Comparison of ENCODE assay signal across 1 cellular context in genomic region chr9:122131401-122131921, GRCh38.
TF ChIP-seq lines count a peak whose summit lies in the region.

No MANE protein-coding gene starts in this region.

TF ChIP-seq in GM23338, 12 proteins besides CTCF, POLR2A, EP300 and RAD21 (continued from another document):
- TF ChIP-seq, protein P1, sequence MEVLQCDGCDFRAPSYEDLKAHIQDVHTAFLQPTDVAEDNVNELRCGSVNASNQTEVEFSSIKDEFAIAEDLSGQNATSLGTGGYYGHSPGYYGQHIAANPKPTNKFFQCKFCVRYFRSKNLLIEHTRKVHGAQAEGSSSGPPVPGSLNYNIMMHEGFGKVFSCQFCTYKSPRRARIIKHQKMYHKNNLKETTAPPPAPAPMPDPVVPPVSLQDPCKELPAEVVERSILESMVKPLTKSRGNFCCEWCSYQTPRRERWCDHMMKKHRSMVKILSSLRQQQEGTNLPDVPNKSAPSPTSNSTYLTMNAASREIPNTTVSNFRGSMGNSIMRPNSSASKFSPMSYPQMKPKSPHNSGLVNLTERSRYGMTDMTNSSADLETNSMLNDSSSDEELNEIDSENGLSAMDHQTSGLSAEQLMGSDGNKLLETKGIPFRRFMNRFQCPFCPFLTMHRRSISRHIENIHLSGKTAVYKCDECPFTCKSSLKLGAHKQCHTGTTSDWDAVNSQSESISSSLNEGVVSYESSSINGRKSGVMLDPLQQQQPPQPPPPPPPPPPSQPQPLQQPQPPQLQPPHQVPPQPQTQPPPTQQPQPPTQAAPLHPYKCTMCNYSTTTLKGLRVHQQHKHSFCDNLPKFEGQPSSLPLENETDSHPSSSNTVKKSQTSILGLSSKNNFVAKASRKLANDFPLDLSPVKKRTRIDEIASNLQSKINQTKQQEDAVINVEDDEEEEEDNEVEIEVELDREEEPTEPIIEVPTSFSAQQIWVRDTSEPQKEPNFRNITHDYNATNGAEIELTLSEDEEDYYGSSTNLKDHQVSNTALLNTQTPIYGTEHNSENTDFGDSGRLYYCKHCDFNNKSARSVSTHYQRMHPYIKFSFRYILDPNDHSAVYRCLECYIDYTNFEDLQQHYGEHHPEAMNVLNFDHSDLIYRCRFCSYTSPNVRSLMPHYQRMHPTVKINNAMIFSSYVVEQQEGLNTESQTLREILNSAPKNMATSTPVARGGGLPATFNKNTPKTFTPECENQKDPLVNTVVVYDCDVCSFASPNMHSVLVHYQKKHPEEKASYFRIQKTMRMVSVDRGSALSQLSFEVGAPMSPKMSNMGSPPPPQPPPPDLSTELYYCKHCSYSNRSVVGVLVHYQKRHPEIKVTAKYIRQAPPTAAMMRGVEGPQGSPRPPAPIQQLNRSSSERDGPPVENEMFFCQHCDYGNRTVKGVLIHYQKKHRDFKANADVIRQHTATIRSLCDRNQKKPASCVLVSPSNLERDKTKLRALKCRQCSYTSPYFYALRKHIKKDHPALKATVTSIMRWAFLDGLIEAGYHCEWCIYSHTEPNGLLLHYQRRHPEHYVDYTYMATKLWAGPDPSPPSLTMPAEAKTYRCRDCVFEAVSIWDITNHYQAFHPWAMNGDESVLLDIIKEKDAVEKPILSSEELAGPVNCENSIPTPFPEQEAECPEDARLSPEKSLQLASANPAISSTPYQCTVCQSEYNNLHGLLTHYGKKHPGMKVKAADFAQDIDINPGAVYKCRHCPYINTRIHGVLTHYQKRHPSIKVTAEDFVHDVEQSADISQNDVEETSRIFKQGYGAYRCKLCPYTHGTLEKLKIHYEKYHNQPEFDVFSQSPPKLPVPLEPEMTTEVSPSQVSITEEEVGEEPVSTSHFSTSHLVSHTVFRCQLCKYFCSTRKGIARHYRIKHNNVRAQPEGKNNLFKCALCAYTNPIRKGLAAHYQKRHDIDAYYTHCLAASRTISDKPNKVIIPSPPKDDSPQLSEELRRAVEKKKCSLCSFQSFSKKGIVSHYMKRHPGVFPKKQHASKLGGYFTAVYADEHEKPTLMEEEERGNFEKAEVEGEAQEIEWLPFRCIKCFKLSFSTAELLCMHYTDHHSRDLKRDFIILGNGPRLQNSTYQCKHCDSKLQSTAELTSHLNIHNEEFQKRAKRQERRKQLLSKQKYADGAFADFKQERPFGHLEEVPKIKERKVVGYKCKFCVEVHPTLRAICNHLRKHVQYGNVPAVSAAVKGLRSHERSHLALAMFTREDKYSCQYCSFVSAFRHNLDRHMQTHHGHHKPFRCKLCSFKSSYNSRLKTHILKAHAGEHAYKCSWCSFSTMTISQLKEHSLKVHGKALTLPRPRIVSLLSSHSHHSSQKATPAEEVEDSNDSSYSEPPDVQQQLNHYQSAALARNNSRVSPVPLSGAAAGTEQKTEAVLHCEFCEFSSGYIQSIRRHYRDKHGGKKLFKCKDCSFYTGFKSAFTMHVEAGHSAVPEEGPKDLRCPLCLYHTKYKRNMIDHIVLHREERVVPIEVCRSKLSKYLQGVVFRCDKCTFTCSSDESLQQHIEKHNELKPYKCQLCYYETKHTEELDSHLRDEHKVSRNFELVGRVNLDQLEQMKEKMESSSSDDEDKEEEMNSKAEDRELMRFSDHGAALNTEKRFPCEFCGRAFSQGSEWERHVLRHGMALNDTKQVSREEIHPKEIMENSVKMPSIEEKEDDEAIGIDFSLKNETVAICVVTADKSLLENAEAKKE (CRISPR knock-in tag; IDR thresholded peaks at IDR 0.05): no peak
- TF ChIP-seq, protein P2, sequence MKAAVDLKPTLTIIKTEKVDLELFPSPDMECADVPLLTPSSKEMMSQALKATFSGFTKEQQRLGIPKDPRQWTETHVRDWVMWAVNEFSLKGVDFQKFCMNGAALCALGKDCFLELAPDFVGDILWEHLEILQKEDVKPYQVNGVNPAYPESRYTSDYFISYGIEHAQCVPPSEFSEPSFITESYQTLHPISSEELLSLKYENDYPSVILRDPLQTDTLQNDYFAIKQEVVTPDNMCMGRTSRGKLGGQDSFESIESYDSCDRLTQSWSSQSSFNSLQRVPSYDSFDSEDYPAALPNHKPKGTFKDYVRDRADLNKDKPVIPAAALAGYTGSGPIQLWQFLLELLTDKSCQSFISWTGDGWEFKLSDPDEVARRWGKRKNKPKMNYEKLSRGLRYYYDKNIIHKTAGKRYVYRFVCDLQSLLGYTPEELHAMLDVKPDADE (IDR thresholded peaks at IDR 0.05): no peak
- TF ChIP-seq POLR2AphosphoS5 (IDR thresholded peaks at IDR 0.05; ENCODE audit: low read depth) (no peak), JUNB (IDR thresholded peaks at IDR 0.05; ENCODE audit: unreplicated experiment) (no peak), ZNF114 (CRISPR knock-in tag; IDR thresholded peaks at IDR 0.05) (no peak), REST (IDR thresholded peaks at IDR 0.05; ENCODE audit: unreplicated experiment) (no peak), ZNF331 (CRISPR knock-in tag; IDR thresholded peaks at IDR 0.05; ENCODE audit: low read depth) (no peak)
